1 cellular context compared by ENCODE assay signal in the genomic region with DNA sequence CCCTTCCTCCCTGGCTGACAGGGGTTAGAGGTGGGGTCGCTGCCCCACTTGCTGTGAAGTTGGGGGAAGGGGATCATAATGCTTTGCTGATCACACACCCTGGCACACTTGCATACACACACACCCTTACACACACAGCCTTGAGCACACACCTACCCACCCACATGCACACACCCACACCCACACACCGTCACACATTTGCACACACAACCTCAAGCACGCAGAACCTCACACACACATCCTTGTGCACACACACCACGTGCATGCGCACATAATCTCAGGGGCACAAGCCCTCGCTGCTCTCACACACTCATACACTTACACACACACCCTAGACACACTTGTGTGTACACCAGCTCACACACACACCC.
TF ChIP-seq lines count a peak whose summit lies in the region.

No MANE protein-coding gene starts in this region.

TF ChIP-seq in GM12878, 131 proteins besides CTCF, POLR2A, EP300 and RAD21 (continued from another document):
- TF ChIP-seq, protein P1, sequence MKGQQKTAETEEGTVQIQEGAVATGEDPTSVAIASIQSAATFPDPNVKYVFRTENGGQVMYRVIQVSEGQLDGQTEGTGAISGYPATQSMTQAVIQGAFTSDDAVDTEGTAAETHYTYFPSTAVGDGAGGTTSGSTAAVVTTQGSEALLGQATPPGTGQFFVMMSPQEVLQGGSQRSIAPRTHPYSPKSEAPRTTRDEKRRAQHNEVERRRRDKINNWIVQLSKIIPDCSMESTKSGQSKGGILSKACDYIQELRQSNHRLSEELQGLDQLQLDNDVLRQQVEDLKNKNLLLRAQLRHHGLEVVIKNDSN (IDR thresholded peaks at IDR 0.05; ENCODE audit: borderline replicate concordance, extremely low read length, insufficient read depth, low read depth, low read length) = no peak
- TF ChIP-seq CHD4 (IDR thresholded peaks at IDR 0.05) (0 out of 2 replicates have a peak, but pooled peaks have one; percentile 2), TCF3 (IDR thresholded peaks at IDR 0.05; ENCODE audit: borderline replicate concordance, insufficient read depth, low read depth, low read length) (0 out of 2 replicates have a peak, but pooled peaks have one; percentile 6), MEF2B (IDR thresholded peaks at IDR 0.05; ENCODE audit: partially characterized antibody, poor library complexity, severe bottlenecking) (no peak), EGR1 (IDR thresholded peaks at IDR 0.05; ENCODE audit: borderline replicate concordance in 1 of 2, low read depth in 2 of 2, low read length in 2 of 2) (peak in 1 of 2 experiments; percentile 44; a peak in 1 of 3 replicates), HDGF (IDR thresholded peaks at IDR 0.05) (peak; percentile 100), TBL1XR1 (IDR thresholded peaks at IDR 0.05; ENCODE audit: low read depth, low read length) (no peak)
- TF ChIP-seq, protein P2, sequence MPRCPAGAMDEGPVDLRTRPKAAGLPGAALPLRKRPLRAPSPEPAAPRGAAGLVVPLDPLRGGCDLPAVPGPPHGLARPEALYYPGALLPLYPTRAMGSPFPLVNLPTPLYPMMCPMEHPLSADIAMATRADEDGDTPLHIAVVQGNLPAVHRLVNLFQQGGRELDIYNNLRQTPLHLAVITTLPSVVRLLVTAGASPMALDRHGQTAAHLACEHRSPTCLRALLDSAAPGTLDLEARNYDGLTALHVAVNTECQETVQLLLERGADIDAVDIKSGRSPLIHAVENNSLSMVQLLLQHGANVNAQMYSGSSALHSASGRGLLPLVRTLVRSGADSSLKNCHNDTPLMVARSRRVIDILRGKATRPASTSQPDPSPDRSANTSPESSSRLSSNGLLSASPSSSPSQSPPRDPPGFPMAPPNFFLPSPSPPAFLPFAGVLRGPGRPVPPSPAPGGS (IDR thresholded peaks at IDR 0.05; ENCODE audit: borderline replicate concordance, insufficient read depth, low read depth, low read length, poor library complexity, severe bottlenecking) = peak; percentile 84
- TF ChIP-seq, protein P3, sequence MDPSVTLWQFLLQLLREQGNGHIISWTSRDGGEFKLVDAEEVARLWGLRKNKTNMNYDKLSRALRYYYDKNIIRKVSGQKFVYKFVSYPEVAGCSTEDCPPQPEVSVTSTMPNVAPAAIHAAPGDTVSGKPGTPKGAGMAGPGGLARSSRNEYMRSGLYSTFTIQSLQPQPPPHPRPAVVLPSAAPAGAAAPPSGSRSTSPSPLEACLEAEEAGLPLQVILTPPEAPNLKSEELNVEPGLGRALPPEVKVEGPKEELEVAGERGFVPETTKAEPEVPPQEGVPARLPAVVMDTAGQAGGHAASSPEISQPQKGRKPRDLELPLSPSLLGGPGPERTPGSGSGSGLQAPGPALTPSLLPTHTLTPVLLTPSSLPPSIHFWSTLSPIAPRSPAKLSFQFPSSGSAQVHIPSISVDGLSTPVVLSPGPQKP (IDR thresholded peaks at IDR 0.05; ENCODE audit: low read depth, low read length) = no peak
